ENCODE assay signal across 12 cellular contexts in genomic region chr9:91395106-91395552, GRCh38. TPM values are rescaled to one million over a fixed set of nuclear protein-coding genes. Genes with fewer than 3 reads are reported as not detected.
A peak's percentile ranks its signal among the peaks of the same experiment; 100 is the strongest.
DNase-seq lines count a peak whose midpoint lies in the region; ATAC-seq and TF ChIP-seq lines count a peak whose summit lies in the region.
"Had no signal": no experiment of that assay in that cellular context is flagged by ENCODE, and none has a peak within 500 bp of the region (broad histone marks: within the 10 kb centered on the region; RNA-seq: fewer than 3 reads in every experiment).

No MANE protein-coding gene starts in this region.

- H3K9ac ChIP-seq in smooth muscle cell (ENCODE audit: low read depth): no peak overlapping the region

- TF ChIP-seq CTCF in smooth muscle cell (IDR thresholded peaks at IDR 0.05; ENCODE audit: borderline replicate concordance, insufficient read depth, poor library complexity, severe bottlenecking): no peak
- no peak for TF ChIP-seq CTCF in suprapubic skin (IDR thresholded peaks at IDR 0.05)

- H3K9me3 ChIP-seq in SJSA1 (replicated peaks) (no peaks in the 10 kb centered on the region), smooth muscle cell (replicated peaks; ENCODE audit: low read depth) (no peaks in the 10 kb centered on the region), suprapubic skin (no peaks in the 10 kb centered on the region)
- H3K9me3 ChIP-seq: vagina had no signal

- H3K9me3 Mint-ChIP-seq in activated CD4-positive, alpha-beta T cell treated with anti-CD3 and anti-CD28 coated beads, Interleukin-2, amount 10 ng/mL, durations not matched to agents 24 days and 14 days: peaks cover 3% of the 10 kb centered on the region
- H3K9me3 Mint-ChIP-seq: neural crest cell had no signal

- TF ChIP-seq POLR2A in suprapubic skin (IDR thresholded peaks at IDR 0.05): no peak

- H3K36me3 Mint-ChIP-seq in activated CD4-positive, alpha-beta T cell treated with anti-CD3 and anti-CD28 coated beads, Interleukin-2, amount 10 ng/mL, durations not matched to agents 24 days and 14 days (ENCODE audit: low read depth): no peaks in the 10 kb centered on the region

- intact Hi-C loops in activated CD4-positive, alpha-beta T cell treated with anti-CD3 and anti-CD28 coated beads, Interleukin-2, amount 10 ng/mL, durations not matched to agents 24 days and 14 days (cut with micrococcal nuclease): loop anchor here (1.0 kb wide), 4 partner anchors 20 to 202 kb away; no protein-coding TSS in a partner anchor

- DNase-seq in activated CD4-positive, alpha-beta T cell treated with anti-CD3 and anti-CD28 coated beads, Interleukin-2, amount 10 ng/mL, durations not matched to agents 24 days and 14 days: no peak
- no peak for DNase-seq in activated CD4-positive, alpha-beta T cell treated with anti-CD3 and anti-CD28 coated beads, Interleukin-2, amount 50 U/mL, for 1 hour
- DNase-seq in SJSA1 (ENCODE audit: low read depth in 1 of 2, low spot score in 2 of 2) (no peak), smooth muscle cell (lab: John Stamatoyannopoulos, UW; ENCODE audit: unreplicated experiment) (no peak), COLO668 (lab: John Stamatoyannopoulos, UW; ENCODE audit: unreplicated experiment) (no peak), suprapubic skin (ENCODE audit: low spot score in 2 of 2) (no peak)
- DNase-seq: activated CD4-positive, alpha-beta T cell treated with anti-CD3 and anti-CD28 coated beads for 4 hours; NK-92 treated with Interleukin-12 subunit alpha and Interleukin-12 subunit beta, amount 100 ng/mL, for 24 hours had no signal

- H3K79me2 ChIP-seq in smooth muscle cell (ENCODE audit: low read depth): no peaks in the 10 kb centered on the region

- H3K4me2 ChIP-seq in smooth muscle cell: peak overlapping the region; percentile 46

- H3K27me3 ChIP-seq in SJSA1 (replicated peaks) (no peaks in the 10 kb centered on the region), smooth muscle cell (ENCODE audit: low read depth) (no peaks in the 10 kb centered on the region), suprapubic skin (no peaks in the 10 kb centered on the region)
- H3K27me3 ChIP-seq: vagina had no signal

- WGBS in smooth muscle cell (ENCODE audit: low lambda C conversion rate): 71% methylated on average over 4 of the region's 4 CpGs
- WGBS in suprapubic skin: 87% methylated on average over 4 of the region's 4 CpGs

- H4K20me1 ChIP-seq in smooth muscle cell (ENCODE audit: low read depth): no peaks in the 10 kb centered on the region

- TF ChIP-seq EP300 in suprapubic skin (IDR thresholded peaks at IDR 0.05): no peak

- H3K4me1 Mint-ChIP-seq in activated CD4-positive, alpha-beta T cell treated with anti-CD3 and anti-CD28 coated beads, Interleukin-2, amount 10 ng/mL, durations not matched to agents 24 days and 14 days: peaks cover 12% of the 10 kb centered on the region
- H3K4me1 Mint-ChIP-seq: neural crest cell had no signal

- H3K4me3 Mint-ChIP-seq in activated CD4-positive, alpha-beta T cell treated with anti-CD3 and anti-CD28 coated beads, Interleukin-2, amount 10 ng/mL, durations not matched to agents 24 days and 14 days: peak overlapping the region; percentile 57
- H3K4me3 Mint-ChIP-seq: neural crest cell had no signal

- peaks cover 17% of the 10 kb centered on the region for H3F3A ChIP-seq in smooth muscle cell (ENCODE audit: low read depth)

- peak overlapping the region; percentile 66 for H3K27ac ChIP-seq in SJSA1
- H3K27ac ChIP-seq in smooth muscle cell (ENCODE audit: low read depth): peak overlapping the region; percentile 79
- H3K27ac ChIP-seq in suprapubic skin: no peak overlapping the region
- H3K27ac ChIP-seq: vagina had no signal

- peak; percentile 76 for ATAC-seq in esophagus mucosa
- no peak for ATAC-seq in GM21737 (IDR thresholded peaks at IDR 0.05; ENCODE audit: unreplicated experiment)

- peaks cover 2% of the 10 kb centered on the region for H3K27me3 Mint-ChIP-seq in activated CD4-positive, alpha-beta T cell treated with anti-CD3 and anti-CD28 coated beads, Interleukin-2, amount 10 ng/mL, durations not matched to agents 24 days and 14 days

- no peak overlapping the region for H3K4me3 ChIP-seq in SJSA1
- no peak overlapping the region for H3K4me3 ChIP-seq in smooth muscle cell
- H3K4me3 ChIP-seq in suprapubic skin: no peak overlapping the region
- H3K4me3 ChIP-seq: vagina had no signal

- H3K36me3 ChIP-seq in SJSA1 (no peaks in the 10 kb centered on the region), smooth muscle cell (ENCODE audit: low read depth) (no peaks in the 10 kb centered on the region), suprapubic skin (no peaks in the 10 kb centered on the region)
- H3K36me3 ChIP-seq: vagina had no signal

- H2AFZ ChIP-seq in smooth muscle cell (ENCODE audit: low read depth): no peak overlapping the region

- H3K27ac Mint-ChIP-seq in activated CD4-positive, alpha-beta T cell treated with anti-CD3 and anti-CD28 coated beads, Interleukin-2, amount 10 ng/mL, durations not matched to agents 24 days and 14 days: peak overlapping the region; percentile 86

- H3K4me1 ChIP-seq in SJSA1 (replicated peaks): peaks cover 23% of the 10 kb centered on the region
- H3K4me1 ChIP-seq in smooth muscle cell (ENCODE audit: low read depth): peaks cover 8% of the 10 kb centered on the region
- peaks cover 12% of the 10 kb centered on the region for H3K4me1 ChIP-seq in suprapubic skin

RNA-seq across cellular contexts. Expression of gene NFIL3, which starts 28.5 kb away (rescaled TPM):
- 122 and 127 TPM in 2 replicates for total RNA-seq in activated CD4-positive, alpha-beta T cell treated with anti-CD3 and anti-CD28 coated beads, Interleukin-2, amount 10 ng/mL, durations not matched to agents 24 days and 14 days
- 6.2 and 9.0 TPM in 2 replicates for total RNA-seq in SJSA1 (2014; rRNA removed; shearing (Covaris generic))
- total RNA-seq in esophagus mucosa: 19.4 TPM
- total RNA-seq in smooth muscle cell: 36.4 and 53.6 TPM in 2 replicates
- polyA plus RNA-seq in smooth muscle cell: 43.3 and 60.7 TPM in 2 replicates
- 10 to 100 TPM; 28.0 to 58.5 (median 37.8) TPM for total RNA-seq in suprapubic skin

RNA-seq across cellular contexts. Expression of gene AUH, which starts 33.4 kb away (rescaled TPM):
- total RNA-seq in activated CD4-positive, alpha-beta T cell treated with anti-CD3 and anti-CD28 coated beads, Interleukin-2, amount 10 ng/mL, durations not matched to agents 24 days and 14 days: 49.2 and 49.5 TPM in 2 replicates
- 15.3 and 20.7 TPM in 2 replicates for total RNA-seq in SJSA1 (2014; rRNA removed; shearing (Covaris generic))
- 10.4 TPM for total RNA-seq in esophagus mucosa
- total RNA-seq in smooth muscle cell: 8.7 and 17.9 TPM in 2 replicates
- polyA plus RNA-seq in smooth muscle cell: 7.6 and 8.7 TPM in 2 replicates
- total RNA-seq in suprapubic skin: 10 to 100 TPM; 26.0 to 61.0 (median 31.0) TPM
